ENCODE assay signal across 14 cellular contexts in the genomic region with DNA sequence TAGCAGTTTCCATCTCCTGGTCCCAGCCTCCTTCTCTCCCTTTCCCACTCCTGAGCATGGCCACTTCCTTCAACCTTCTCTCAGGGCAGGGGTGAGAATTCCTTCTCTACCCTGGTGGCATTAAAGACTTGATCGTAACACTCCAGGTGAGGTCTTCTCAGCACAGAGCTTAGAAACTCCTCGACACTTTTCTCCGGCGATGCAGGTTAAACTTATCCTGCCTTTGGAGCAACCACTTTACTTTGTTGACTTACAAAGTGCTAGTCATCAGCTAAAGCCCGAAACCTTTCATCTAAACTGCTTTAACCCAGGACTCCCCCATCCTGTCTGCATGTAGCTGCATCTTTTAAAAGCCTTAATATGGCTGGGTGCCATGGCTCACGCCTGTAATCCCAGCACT. TPM values are rescaled to one million over a fixed set of nuclear protein-coding genes. Genes with fewer than 3 reads are reported as not detected.
DNase-seq lines count a peak whose midpoint lies in the region; ATAC-seq and TF ChIP-seq lines count a peak whose summit lies in the region.
"Had no signal": no experiment of that assay in that cellular context is flagged by ENCODE, and none has a peak within 500 bp of the region (broad histone marks: within the 10 kb centered on the region; RNA-seq: fewer than 3 reads in every experiment).

No MANE protein-coding gene starts in this region.

- H3K79me2 ChIP-seq in DND-41 (ENCODE audit: insufficient read depth, low read length), result no peaks in the 10 kb centered on the region

- DNase-seq in T-helper 1 cell (no peak), DND-41 (no peak), mesenteric fat pad (ENCODE audit: low spot score) (no peak)
- no peak for DNase-seq in natural killer cell treated with Interleukin-12 subunit alpha and Interleukin-12 subunit beta and Interleukin-15 and Interleukin-18, amount 100 ng/mL, for 72 hours (ENCODE audit: low spot score)
- DNase-seq: amniotic stem cell, hypothalamus, NCI-H1092 treated with DMSO at 0.1 percent for 48 hours, NCI-H748 treated with DMSO at 0.1 percent for 48 hours, pancreas had no signal

- peaks cover 3% of the 10 kb centered on the region for H3K36me3 Mint-ChIP-seq in T-helper 1 cell treated with Interleukin-12 subunit alpha and Interleukin-12 subunit beta and Interleukin-4 antibody, amounts not matched to agents 30 μg/mL and 1 μg/mL, for 36 hours (ENCODE audit: low read depth)
- H3K36me3 Mint-ChIP-seq in activated naive CD8-positive, alpha-beta T cell, result peaks cover 3% of the 10 kb centered on the region
- peaks cover 6% of the 10 kb centered on the region for H3K36me3 Mint-ChIP-seq in natural killer cell treated with Interleukin-12 subunit alpha and Interleukin-12 subunit beta and Interleukin-15 and Interleukin-18, amount 100 ng/mL, for 72 hours

- H3K9ac ChIP-seq in DND-41 (ENCODE audit: low read depth, low read length), result no peak overlapping the region
- H3K9ac ChIP-seq: KMS-11 had no signal

- H3K4me3 Mint-ChIP-seq in T-helper 1 cell treated with Interleukin-12 subunit alpha and Interleukin-12 subunit beta and Interleukin-4 antibody, amounts not matched to agents 30 μg/mL and 1 μg/mL, for 36 hours, result peak overlapping the region; percentile 74
- peak overlapping the region; percentile 73 for H3K4me3 Mint-ChIP-seq in activated naive CD8-positive, alpha-beta T cell
- H3K4me3 Mint-ChIP-seq in natural killer cell treated with Interleukin-12 subunit alpha and Interleukin-12 subunit beta and Interleukin-15 and Interleukin-18, amount 100 ng/mL, for 72 hours, result no peak overlapping the region

- no peaks in the 10 kb centered on the region for H3K9me3 Mint-ChIP-seq in T-helper 1 cell treated with Interleukin-12 subunit alpha and Interleukin-12 subunit beta and Interleukin-4 antibody, amounts not matched to agents 30 μg/mL and 1 μg/mL, for 36 hours
- peaks cover 4% of the 10 kb centered on the region for H3K9me3 Mint-ChIP-seq in activated naive CD8-positive, alpha-beta T cell (ENCODE audit: low read depth)
- peaks cover 4% of the 10 kb centered on the region for H3K9me3 Mint-ChIP-seq in natural killer cell treated with Interleukin-12 subunit alpha and Interleukin-12 subunit beta and Interleukin-15 and Interleukin-18, amount 100 ng/mL, for 72 hours

- H3K36me3 ChIP-seq in DND-41 (ENCODE audit: insufficient read depth, low read length), result no peaks in the 10 kb centered on the region
- H3K36me3 ChIP-seq: pancreas had no signal

- ATAC-seq in DND-41 (ENCODE audit: insufficient read depth, low read depth) (no peak), GM19324 (IDR thresholded peaks at IDR 0.05; ENCODE audit: low FRiP score, unreplicated experiment) (no peak), GM18502 (IDR thresholded peaks at IDR 0.05; ENCODE audit: poor library complexity, unreplicated experiment) (no peak)
- ATAC-seq in natural killer cell treated with Interleukin-12 subunit alpha and Interleukin-12 subunit beta and Interleukin-15 and Interleukin-18, amount 100 ng/mL, for 72 hours, result no peak

- peaks cover 72% of the 10 kb centered on the region for H3K4me1 Mint-ChIP-seq in T-helper 1 cell treated with Interleukin-12 subunit alpha and Interleukin-12 subunit beta and Interleukin-4 antibody, amounts not matched to agents 30 μg/mL and 1 μg/mL, for 36 hours (ENCODE audit: low read depth)
- peaks cover 95% of the 10 kb centered on the region for H3K4me1 Mint-ChIP-seq in activated naive CD8-positive, alpha-beta T cell (ENCODE audit: low read depth)
- H3K4me1 Mint-ChIP-seq in natural killer cell treated with Interleukin-12 subunit alpha and Interleukin-12 subunit beta and Interleukin-15 and Interleukin-18, amount 100 ng/mL, for 72 hours (ENCODE audit: low read depth in 2 of 2), result peaks cover 48 to 51% of the 10 kb centered on the region in 2 donors

- no peaks in the 10 kb centered on the region for H3K9me3 ChIP-seq in DND-41 (ENCODE audit: insufficient read depth, low read length, severe bottlenecking)
- H3K9me3 ChIP-seq: pancreas had no signal

- no peak overlapping the region for H3K4me2 ChIP-seq in DND-41 (ENCODE audit: insufficient read depth, low read length)
- H3K4me2 ChIP-seq: KMS-11 had no signal

- H3K4me1 ChIP-seq in DND-41 (ENCODE audit: insufficient read depth, low read length), result peaks cover 51% of the 10 kb centered on the region

- no peaks in the 10 kb centered on the region for H3K27me3 ChIP-seq in DND-41 (ENCODE audit: insufficient read depth, low read length, poor library complexity)
- H3K27me3 ChIP-seq: pancreas had no signal

- H4K20me1 ChIP-seq in DND-41 (ENCODE audit: insufficient read depth, low read length), result no peaks in the 10 kb centered on the region

- H3K27ac ChIP-seq in DND-41 (ENCODE audit: low read length), result 0 out of 2 replicates have a peak overlapping the region, but pooled peaks have one; percentile 33
- H3K27ac ChIP-seq: KMS-11, pancreas had no signal

- H3K27ac Mint-ChIP-seq in T-helper 1 cell treated with Interleukin-12 subunit alpha and Interleukin-12 subunit beta and Interleukin-4 antibody, amounts not matched to agents 30 μg/mL and 1 μg/mL, for 36 hours, result peak overlapping the region; percentile 95
- peak overlapping the region; percentile 98 for H3K27ac Mint-ChIP-seq in activated naive CD8-positive, alpha-beta T cell
- peak overlapping the region; percentile 56 to 99 for H3K27ac Mint-ChIP-seq in natural killer cell treated with Interleukin-12 subunit alpha and Interleukin-12 subunit beta and Interleukin-15 and Interleukin-18, amount 100 ng/mL, for 72 hours

- H2AFZ ChIP-seq in DND-41 (ENCODE audit: low read depth, low read length), result no peak overlapping the region

- no peak overlapping the region for H3K4me3 ChIP-seq in DND-41 (ENCODE audit: low read depth in 1 of 2, low read length in 2 of 2)
- H3K4me3 ChIP-seq: pancreas had no signal

- no peaks in the 10 kb centered on the region for H3K27me3 Mint-ChIP-seq in T-helper 1 cell treated with Interleukin-12 subunit alpha and Interleukin-12 subunit beta and Interleukin-4 antibody, amounts not matched to agents 30 μg/mL and 1 μg/mL, for 36 hours (ENCODE audit: low read depth)
- H3K27me3 Mint-ChIP-seq in activated naive CD8-positive, alpha-beta T cell, result no peaks in the 10 kb centered on the region
- H3K27me3 Mint-ChIP-seq in natural killer cell treated with Interleukin-12 subunit alpha and Interleukin-12 subunit beta and Interleukin-15 and Interleukin-18, amount 100 ng/mL, for 72 hours, result no peaks in the 10 kb centered on the region

- TF ChIP-seq CTCF in DND-41 (IDR thresholded peaks at IDR 0.05; ENCODE audit: borderline replicate concordance, extremely low read depth, low read length, poor library complexity, severe bottlenecking), result no peak

RNA-seq across cellular contexts. Expression of a gene that starts 59.1 kb away (rescaled TPM):
- total RNA-seq in natural killer cell treated with Interleukin-12 subunit alpha and Interleukin-12 subunit beta and Interleukin-15 and Interleukin-18, amount 100 ng/mL, for 72 hours, result 100 to 1,000 TPM; 162 to 182 TPM
- total RNA-seq in mesenteric fat pad, result 67.7 TPM
